Comparison of ENCODE assay signal across 21 cellular contexts in the genomic region with DNA sequence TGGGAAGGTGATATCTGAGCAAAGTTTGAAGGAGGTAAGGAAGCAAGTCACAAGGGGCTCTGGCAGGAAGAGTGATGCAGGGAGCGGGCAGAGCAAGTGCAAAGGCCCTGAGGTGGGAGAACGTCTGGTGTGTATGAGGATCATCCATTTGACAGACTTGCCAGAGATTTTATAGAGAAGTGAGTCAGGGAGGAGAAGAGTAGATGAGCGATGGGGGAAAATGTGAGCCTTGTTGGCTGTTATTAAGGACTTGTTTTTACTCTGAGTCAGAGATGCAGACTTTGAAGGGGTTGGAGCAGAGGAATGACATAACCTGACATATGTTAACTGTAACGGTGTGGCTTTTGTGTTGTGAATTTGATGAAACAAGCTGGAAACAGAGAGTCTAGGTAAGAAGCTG. TPM values are rescaled to one million over a fixed set of nuclear protein-coding genes. Genes with fewer than 3 reads are reported as not detected.
DNase-seq lines count a peak whose midpoint lies in the region; TF ChIP-seq lines count a peak whose summit lies in the region.
"Had no signal": no experiment of that assay in that cellular context is flagged by ENCODE, and none has a peak within 500 bp of the region (broad histone marks: within the 10 kb centered on the region; RNA-seq: fewer than 3 reads in every experiment).

No MANE protein-coding gene starts in this region.

- no peak overlapping the region for H3K4me3 ChIP-seq in choroid plexus epithelial cell (ENCODE audit: low read depth, low read length)
- H3K4me3 ChIP-seq: dorsolateral prefrontal cortex had no signal

- TF ChIP-seq CTCF in choroid plexus epithelial cell (conservative IDR thresholded peaks at IDR 0.05; ENCODE audit: low read depth, low read length) = no peak

- DNase-seq in Daoy (ENCODE audit: low read depth) = peak; percentile 67
- peak; percentile 63 for DNase-seq in M059J (ENCODE audit: low read depth)
- peak; percentile 13 for DNase-seq in choroid plexus epithelial cell (ENCODE audit: low read depth)
- peak; percentile 17 for DNase-seq in kidney glomerular epithelial cell (lab: John Stamatoyannopoulos, UW)
- DNase-seq in COLO668 (lab: John Stamatoyannopoulos, UW; ENCODE audit: unreplicated experiment) = no peak
- DNase-seq in activated effector memory CD4-positive, alpha-beta T cell treated with Interleukin-2 at 50 U/mL for 16 hours = no peak
- no peak for DNase-seq in OCI-M2 (lab: John Stamatoyannopoulos, UW; ENCODE audit: unreplicated experiment)
- no peak for DNase-seq in activated T-cell treated with anti-CD3 and anti-CD28 coated beads, Interleukin-2, amount 50 U/mL, for 48 hours
- DNase-seq: activated CD4-positive, alpha-beta T cell treated with anti-CD3 and anti-CD28 coated beads for 36 hours; activated naive CD8-positive, alpha-beta T cell treated with anti-CD3 and anti-CD28 coated beads, Interleukin-2, amount 10 ng/mL, durations not matched to agents 7 days and 5 days; CD8-positive, alpha-beta T cell; DMS79 treated with DMSO at 0.1 percent for 48 hours; dorsolateral prefrontal cortex; erythroblast; NCI-H1694; NCI-H69; SHP77; SW 1271 had no signal

RNA-seq across cellular contexts. Expression of a gene that starts 3.5 kb away (rescaled TPM):
- not detected in 2 replicates for total RNA-seq in Daoy (2014; rRNA removed; shearing (Covaris generic))
- total RNA-seq in M059J (2014; rRNA removed; shearing (Covaris generic)) = not detected in 2 replicates
- total RNA-seq: activated CD4-positive, alpha-beta T cell treated with anti-CD3 and anti-CD28 coated beads for 36 hours; activated T-helper 1 cell treated with anti-CD3 and anti-CD28 coated beads, Interleukin-12 subunit alpha, Interleukin-12 subunit beta, Interleukin-2, Interleukin-4 antibody, amounts not matched to agents 30 ng/mL and 10 ng/mL and 1 ng/mL, durations not matched to agents 14 hours and 24 hours and 36 hours; CD8-positive, alpha-beta T cell; neural crest cell; progenitor cell of endocrine pancreas had no signal

RNA-seq across cellular contexts. Expression of a gene that starts 31.0 kb away (rescaled TPM):
- total RNA-seq in Daoy (2014; rRNA removed; shearing (Covaris generic)) = not detected in 2 replicates
- not detected in 2 replicates for total RNA-seq in M059J (2014; rRNA removed; shearing (Covaris generic))
- total RNA-seq: activated CD4-positive, alpha-beta T cell treated with anti-CD3 and anti-CD28 coated beads for 36 hours; activated naive CD8-positive, alpha-beta T cell treated with anti-CD3 and anti-CD28 coated beads, Interleukin-2, amount 10 ng/mL, durations not matched to agents 7 days and 5 days; activated T-helper 1 cell treated with anti-CD3 and anti-CD28 coated beads, Interleukin-12 subunit alpha, Interleukin-12 subunit beta, Interleukin-2, Interleukin-4 antibody, amounts not matched to agents 30 ng/mL and 10 ng/mL and 1 ng/mL, durations not matched to agents 14 hours and 24 hours and 36 hours; CD8-positive, alpha-beta T cell; neural crest cell had no signal

RNA-seq across cellular contexts. Expression of a gene that starts 39.7 kb away (rescaled TPM):
- total RNA-seq in Daoy (2014; rRNA removed; shearing (Covaris generic)) = not detected in 2 replicates
- total RNA-seq in M059J (2014; rRNA removed; shearing (Covaris generic)) = not detected in 2 replicates
- total RNA-seq: neural crest cell had no signal

RNA-seq across cellular contexts. Expression of a gene that starts 47.8 kb away (rescaled TPM):
- 0.34 TPM in 1 of 2 replicates, not detected in the other for total RNA-seq in Daoy (2014; rRNA removed; shearing (Covaris generic))
- total RNA-seq in M059J (2014; rRNA removed; shearing (Covaris generic)) = 0.30 and 0.54 TPM in 2 replicates

Comparison
In these comparisons a context has a peak if more than half of its experiments do, and no peak if none do; other contexts are left out.
1. DNase-seq: peak in Daoy (single experiment), M059J (single experiment), choroid plexus epithelial cell (single experiment) and kidney glomerular epithelial cell (single experiment); none in COLO668 (single experiment), activated effector memory CD4-positive, alpha-beta T cell treated with Interleukin-2 at 50 U/mL for 16 hours (single experiment), OCI-M2 (single experiment) and activated T-cell treated with anti-CD3 and anti-CD28 coated beads, Interleukin-2, amount 50 U/mL, for 48 hours (0 of 2).